In genomic region chr16:57045694-57046381, GRCh38 we compare ENCODE assay signal across 1 cellular context.
TF ChIP-seq lines count a peak whose summit lies in the region.

No MANE protein-coding gene starts in this region.

TF ChIP-seq in HepG2, 621 proteins besides CTCF, POLR2A, EP300 and RAD21 (continued from another document and continues in another):
- TF ChIP-seq, protein P1, sequence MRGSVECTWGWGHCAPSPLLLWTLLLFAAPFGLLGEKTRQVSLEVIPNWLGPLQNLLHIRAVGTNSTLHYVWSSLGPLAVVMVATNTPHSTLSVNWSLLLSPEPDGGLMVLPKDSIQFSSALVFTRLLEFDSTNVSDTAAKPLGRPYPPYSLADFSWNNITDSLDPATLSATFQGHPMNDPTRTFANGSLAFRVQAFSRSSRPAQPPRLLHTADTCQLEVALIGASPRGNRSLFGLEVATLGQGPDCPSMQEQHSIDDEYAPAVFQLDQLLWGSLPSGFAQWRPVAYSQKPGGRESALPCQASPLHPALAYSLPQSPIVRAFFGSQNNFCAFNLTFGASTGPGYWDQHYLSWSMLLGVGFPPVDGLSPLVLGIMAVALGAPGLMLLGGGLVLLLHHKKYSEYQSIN (CRISPR knock-in tag; IDR thresholded peaks at IDR 0.05; ENCODE audit: borderline replicate concordance) = no peak
- TF ChIP-seq, protein P2, sequence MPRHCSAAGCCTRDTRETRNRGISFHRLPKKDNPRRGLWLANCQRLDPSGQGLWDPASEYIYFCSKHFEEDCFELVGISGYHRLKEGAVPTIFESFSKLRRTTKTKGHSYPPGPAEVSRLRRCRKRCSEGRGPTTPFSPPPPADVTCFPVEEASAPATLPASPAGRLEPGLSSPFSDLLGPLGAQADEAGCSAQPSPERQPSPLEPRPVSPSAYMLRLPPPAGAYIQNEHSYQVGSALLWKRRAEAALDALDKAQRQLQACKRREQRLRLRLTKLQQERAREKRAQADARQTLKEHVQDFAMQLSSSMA (CRISPR knock-in tag; IDR thresholded peaks at IDR 0.05) = no peak
- TF ChIP-seq ZNF704 (CRISPR knock-in tag; IDR thresholded peaks at IDR 0.05; ENCODE audit: borderline replicate concordance) (no peak), ZNF562 (CRISPR knock-in tag; IDR thresholded peaks at IDR 0.05; ENCODE audit: borderline replicate concordance) (no peak), ZBTB7A (CRISPR knock-in tag; IDR thresholded peaks at IDR 0.05) (peak; percentile 26; the same call in 1 of the 2 replicates), ZFP36L2 (CRISPR knock-in tag; IDR thresholded peaks at IDR 0.05) (no peak), SUZ12 (IDR thresholded peaks at IDR 0.05; ENCODE audit: low read depth, low read length) (no peak), SALL1 (CRISPR knock-in tag; IDR thresholded peaks at IDR 0.05) (peak; percentile 75), ZFP41 (CRISPR knock-in tag; IDR thresholded peaks at IDR 0.05; ENCODE audit: borderline replicate concordance) (no peak), MED13 (CRISPR knock-in tag; IDR thresholded peaks at IDR 0.05) (no peak), MEIS1 (CRISPR knock-in tag; IDR thresholded peaks at IDR 0.05; ENCODE audit: borderline replicate concordance) (0 out of 2 replicates have a peak, but pooled peaks have one; percentile 32), ZNF557 (CRISPR knock-in tag; IDR thresholded peaks at IDR 0.05) (no peak), DNMT3B (CRISPR knock-in tag; conservative IDR thresholded peaks at IDR 0.05) (no peak), HOMEZ (CRISPR knock-in tag; IDR thresholded peaks at IDR 0.05; ENCODE audit: low read depth) (no peak), JUND (CRISPR knock-in tag; IDR thresholded peaks at IDR 0.05) (no peak), ZSCAN9 (CRISPR knock-in tag; IDR thresholded peaks at IDR 0.05; ENCODE audit: borderline replicate concordance) (peak; percentile 41; the same call in 1 of the 2 replicates), ZFP91 (CRISPR knock-in tag; IDR thresholded peaks at IDR 0.05; ENCODE audit: borderline replicate concordance) (peak; percentile 42; the same call in 1 of the 2 replicates), NCOA1 (CRISPR knock-in tag; IDR thresholded peaks at IDR 0.05) (no peak), MEF2D (CRISPR knock-in tag; IDR thresholded peaks at IDR 0.05) (peak; percentile 77), ZNF773 (CRISPR knock-in tag; IDR thresholded peaks at IDR 0.05; ENCODE audit: borderline replicate concordance) (no peak), IRF2 (CRISPR knock-in tag; IDR thresholded peaks at IDR 0.05) (peak; percentile 63), FOXP4 (CRISPR knock-in tag; IDR thresholded peaks at IDR 0.05) (peak; percentile 75), ZSCAN20 (CRISPR knock-in tag; IDR thresholded peaks at IDR 0.05; ENCODE audit: borderline replicate concordance) (no peak), NONO (IDR thresholded peaks at IDR 0.05) (no peak), NONO (CRISPR knock-in tag; conservative IDR thresholded peaks at IDR 0.05) (0 out of 2 replicates have a peak, but pooled peaks have one; percentile 43), XBP1 (CRISPR knock-in tag; IDR thresholded peaks at IDR 0.05) (no peak), JARID2 (CRISPR knock-in tag; IDR thresholded peaks at IDR 0.05; ENCODE audit: insufficient replicate concordance) (no peak)
- TF ChIP-seq, protein P3, sequence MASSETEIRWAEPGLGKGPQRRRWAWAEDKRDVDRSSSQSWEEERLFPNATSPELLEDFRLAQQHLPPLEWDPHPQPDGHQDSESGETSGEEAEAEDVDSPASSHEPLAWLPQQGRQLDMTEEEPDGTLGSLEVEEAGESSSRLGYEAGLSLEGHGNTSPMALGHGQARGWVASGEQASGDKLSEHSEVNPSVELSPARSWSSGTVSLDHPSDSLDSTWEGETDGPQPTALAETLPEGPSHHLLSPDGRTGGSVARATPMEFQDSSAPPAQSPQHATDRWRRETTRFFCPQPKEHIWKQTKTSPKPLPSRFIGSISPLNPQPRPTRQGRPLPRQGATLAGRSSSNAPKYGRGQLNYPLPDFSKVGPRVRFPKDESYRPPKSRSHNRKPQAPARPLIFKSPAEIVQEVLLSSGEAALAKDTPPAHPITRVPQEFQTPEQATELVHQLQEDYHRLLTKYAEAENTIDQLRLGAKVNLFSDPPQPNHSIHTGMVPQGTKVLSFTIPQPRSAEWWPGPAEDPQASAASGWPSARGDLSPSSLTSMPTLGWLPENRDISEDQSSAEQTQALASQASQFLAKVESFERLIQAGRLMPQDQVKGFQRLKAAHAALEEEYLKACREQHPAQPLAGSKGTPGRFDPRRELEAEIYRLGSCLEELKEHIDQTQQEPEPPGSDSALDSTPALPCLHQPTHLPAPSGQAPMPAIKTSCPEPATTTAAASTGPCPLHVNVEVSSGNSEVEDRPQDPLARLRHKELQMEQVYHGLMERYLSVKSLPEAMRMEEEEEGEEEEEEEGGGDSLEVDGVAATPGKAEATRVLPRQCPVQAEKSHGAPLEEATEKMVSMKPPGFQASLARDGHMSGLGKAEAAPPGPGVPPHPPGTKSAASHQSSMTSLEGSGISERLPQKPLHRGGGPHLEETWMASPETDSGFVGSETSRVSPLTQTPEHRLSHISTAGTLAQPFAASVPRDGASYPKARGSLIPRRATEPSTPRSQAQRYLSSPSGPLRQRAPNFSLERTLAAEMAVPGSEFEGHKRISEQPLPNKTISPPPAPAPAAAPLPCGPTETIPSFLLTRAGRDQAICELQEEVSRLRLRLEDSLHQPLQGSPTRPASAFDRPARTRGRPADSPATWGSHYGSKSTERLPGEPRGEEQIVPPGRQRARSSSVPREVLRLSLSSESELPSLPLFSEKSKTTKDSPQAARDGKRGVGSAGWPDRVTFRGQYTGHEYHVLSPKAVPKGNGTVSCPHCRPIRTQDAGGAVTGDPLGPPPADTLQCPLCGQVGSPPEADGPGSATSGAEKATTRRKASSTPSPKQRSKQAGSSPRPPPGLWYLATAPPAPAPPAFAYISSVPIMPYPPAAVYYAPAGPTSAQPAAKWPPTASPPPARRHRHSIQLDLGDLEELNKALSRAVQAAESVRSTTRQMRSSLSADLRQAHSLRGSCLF (CRISPR knock-in tag; IDR thresholded peaks at IDR 0.05; ENCODE audit: borderline replicate concordance) = no peak
- TF ChIP-seq, protein P4, sequence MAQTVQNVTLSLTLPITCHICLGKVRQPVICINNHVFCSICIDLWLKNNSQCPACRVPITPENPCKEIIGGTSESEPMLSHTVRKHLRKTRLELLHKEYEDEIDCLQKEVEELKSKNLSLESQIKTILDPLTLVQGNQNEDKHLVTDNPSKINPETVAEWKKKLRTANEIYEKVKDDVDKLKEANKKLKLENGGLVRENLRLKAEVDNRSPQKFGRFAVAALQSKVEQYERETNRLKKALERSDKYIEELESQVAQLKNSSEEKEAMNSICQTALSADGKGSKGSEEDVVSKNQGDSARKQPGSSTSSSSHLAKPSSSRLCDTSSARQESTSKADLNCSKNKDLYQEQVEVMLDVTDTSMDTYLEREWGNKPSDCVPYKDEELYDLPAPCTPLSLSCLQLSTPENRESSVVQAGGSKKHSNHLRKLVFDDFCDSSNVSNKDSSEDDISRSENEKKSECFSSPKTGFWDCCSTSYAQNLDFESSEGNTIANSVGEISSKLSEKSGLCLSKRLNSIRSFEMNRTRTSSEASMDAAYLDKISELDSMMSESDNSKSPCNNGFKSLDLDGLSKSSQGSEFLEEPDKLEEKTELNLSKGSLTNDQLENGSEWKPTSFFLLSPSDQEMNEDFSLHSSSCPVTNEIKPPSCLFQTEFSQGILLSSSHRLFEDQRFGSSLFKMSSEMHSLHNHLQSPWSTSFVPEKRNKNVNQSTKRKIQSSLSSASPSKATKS (CRISPR knock-in tag; IDR thresholded peaks at IDR 0.05) = no peak
- TF ChIP-seq, protein P5, sequence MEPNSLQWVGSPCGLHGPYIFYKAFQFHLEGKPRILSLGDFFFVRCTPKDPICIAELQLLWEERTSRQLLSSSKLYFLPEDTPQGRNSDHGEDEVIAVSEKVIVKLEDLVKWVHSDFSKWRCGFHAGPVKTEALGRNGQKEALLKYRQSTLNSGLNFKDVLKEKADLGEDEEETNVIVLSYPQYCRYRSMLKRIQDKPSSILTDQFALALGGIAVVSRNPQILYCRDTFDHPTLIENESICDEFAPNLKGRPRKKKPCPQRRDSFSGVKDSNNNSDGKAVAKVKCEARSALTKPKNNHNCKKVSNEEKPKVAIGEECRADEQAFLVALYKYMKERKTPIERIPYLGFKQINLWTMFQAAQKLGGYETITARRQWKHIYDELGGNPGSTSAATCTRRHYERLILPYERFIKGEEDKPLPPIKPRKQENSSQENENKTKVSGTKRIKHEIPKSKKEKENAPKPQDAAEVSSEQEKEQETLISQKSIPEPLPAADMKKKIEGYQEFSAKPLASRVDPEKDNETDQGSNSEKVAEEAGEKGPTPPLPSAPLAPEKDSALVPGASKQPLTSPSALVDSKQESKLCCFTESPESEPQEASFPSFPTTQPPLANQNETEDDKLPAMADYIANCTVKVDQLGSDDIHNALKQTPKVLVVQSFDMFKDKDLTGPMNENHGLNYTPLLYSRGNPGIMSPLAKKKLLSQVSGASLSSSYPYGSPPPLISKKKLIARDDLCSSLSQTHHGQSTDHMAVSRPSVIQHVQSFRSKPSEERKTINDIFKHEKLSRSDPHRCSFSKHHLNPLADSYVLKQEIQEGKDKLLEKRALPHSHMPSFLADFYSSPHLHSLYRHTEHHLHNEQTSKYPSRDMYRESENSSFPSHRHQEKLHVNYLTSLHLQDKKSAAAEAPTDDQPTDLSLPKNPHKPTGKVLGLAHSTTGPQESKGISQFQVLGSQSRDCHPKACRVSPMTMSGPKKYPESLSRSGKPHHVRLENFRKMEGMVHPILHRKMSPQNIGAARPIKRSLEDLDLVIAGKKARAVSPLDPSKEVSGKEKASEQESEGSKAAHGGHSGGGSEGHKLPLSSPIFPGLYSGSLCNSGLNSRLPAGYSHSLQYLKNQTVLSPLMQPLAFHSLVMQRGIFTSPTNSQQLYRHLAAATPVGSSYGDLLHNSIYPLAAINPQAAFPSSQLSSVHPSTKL (CRISPR knock-in tag; IDR thresholded peaks at IDR 0.05) = peak; percentile 54
- TF ChIP-seq, protein P6, sequence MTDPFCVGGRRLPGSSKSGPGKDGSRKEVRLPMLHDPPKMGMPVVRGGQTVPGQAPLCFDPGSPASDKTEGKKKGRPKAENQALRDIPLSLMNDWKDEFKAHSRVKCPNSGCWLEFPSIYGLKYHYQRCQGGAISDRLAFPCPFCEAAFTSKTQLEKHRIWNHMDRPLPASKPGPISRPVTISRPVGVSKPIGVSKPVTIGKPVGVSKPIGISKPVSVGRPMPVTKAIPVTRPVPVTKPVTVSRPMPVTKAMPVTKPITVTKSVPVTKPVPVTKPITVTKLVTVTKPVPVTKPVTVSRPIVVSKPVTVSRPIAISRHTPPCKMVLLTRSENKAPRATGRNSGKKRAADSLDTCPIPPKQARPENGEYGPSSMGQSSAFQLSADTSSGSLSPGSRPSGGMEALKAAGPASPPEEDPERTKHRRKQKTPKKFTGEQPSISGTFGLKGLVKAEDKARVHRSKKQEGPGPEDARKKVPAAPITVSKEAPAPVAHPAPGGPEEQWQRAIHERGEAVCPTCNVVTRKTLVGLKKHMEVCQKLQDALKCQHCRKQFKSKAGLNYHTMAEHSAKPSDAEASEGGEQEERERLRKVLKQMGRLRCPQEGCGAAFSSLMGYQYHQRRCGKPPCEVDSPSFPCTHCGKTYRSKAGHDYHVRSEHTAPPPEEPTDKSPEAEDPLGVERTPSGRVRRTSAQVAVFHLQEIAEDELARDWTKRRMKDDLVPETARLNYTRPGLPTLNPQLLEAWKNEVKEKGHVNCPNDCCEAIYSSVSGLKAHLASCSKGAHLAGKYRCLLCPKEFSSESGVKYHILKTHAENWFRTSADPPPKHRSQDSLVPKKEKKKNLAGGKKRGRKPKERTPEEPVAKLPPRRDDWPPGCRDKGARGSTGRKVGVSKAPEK (CRISPR knock-in tag; IDR thresholded peaks at IDR 0.05; ENCODE audit: borderline replicate concordance) = no peak
